9 cellular contexts compared by ENCODE assay signal in genomic region chr5:79255786-79256557, GRCh38. TPM values are rescaled to one million over a fixed set of nuclear protein-coding genes. Genes with fewer than 3 reads are reported as not detected.
DNase-seq lines count a peak whose midpoint lies in the region; ATAC-seq, FAIRE-seq and TF ChIP-seq lines count a peak whose summit lies in the region.
"Had no signal": no experiment of that assay in that cellular context is flagged by ENCODE, and none has a peak within 500 bp of the region (broad histone marks: within the 10 kb centered on the region; RNA-seq: fewer than 3 reads in every experiment).

No MANE protein-coding gene starts in this region.

- H3K4me3 ChIP-seq in H7 (ENCODE audit: insufficient read depth, low read depth, low read length) (no peak overlapping the region), Panc1 (ENCODE audit: low read depth in 2 of 2, low read length in 2 of 2) (no peak overlapping the region), transverse colon (no peak overlapping the region)
- H3K4me3 ChIP-seq: HAP-1 had no signal

- TF ChIP-seq CTCF in Panc1 (IDR thresholded peaks at IDR 0.05) = peak; percentile 83
- TF ChIP-seq CTCF in transverse colon (IDR thresholded peaks at IDR 0.05) = peak in 4 of 5 experiments; percentile 27 to 40 (median 36)

- peak overlapping the region in 1 of 2 donors; percentile 6 for H3K27ac Mint-ChIP-seq in activated naive CD4-positive, alpha-beta T cell treated with anti-CD3 and anti-CD28 coated beads, Interleukin-2, amount 50 U/mL, for 72 hours

- H3K36me3 ChIP-seq in H7 (replicated peaks; ENCODE audit: control insufficient read depth, insufficient read depth, low read length) (no peaks in the 10 kb centered on the region), Panc1 (ENCODE audit: control insufficient read depth, insufficient read depth, low read length) (no peaks in the 10 kb centered on the region), transverse colon (no peaks in the 10 kb centered on the region)
- H3K36me3 ChIP-seq: HAP-1 had no signal

- DNase-seq in activated naive CD4-positive, alpha-beta T cell treated with anti-CD3 and anti-CD28 coated beads, Interleukin-2, amount 50 U/mL, for 72 hours (ENCODE audit: low spot score in 2 of 2) = peak in 1 of 2 donors; percentile 13
- DNase-seq in activated naive CD4-positive, alpha-beta T cell (lab: John Stamatoyannopoulos, UW) = no peak
- DNase-seq in H7 (peak; percentile 49), Panc1 (ENCODE audit: low read depth, low spot score) (no peak), glomerular visceral epithelial cell (ENCODE audit: extremely low spot score) (peak; percentile 47), transverse colon (peak; percentile 20), H54 (ENCODE audit: insufficient read length, low spot score) (no peak), T-helper 1 cell (no peak)

- intact Hi-C loops in Panc1 (cut with micrococcal nuclease; ENCODE audit: unreplicated experiment) = loop anchor here (5.0 kb wide), 1 partner anchor 206 kb away; no protein-coding TSS in a partner anchor
- intact Hi-C loops in transverse colon (cut with DNase I; ENCODE audit: low total_unique reads) = no loop called here

- POLR2A ChIA-PET in Panc1 (lab: Charles Lee) = no interaction called here

- in situ Hi-C loops in Panc1 (cut with HindIII; ENCODE audit: low pct_unique_long_range_greater_than_20kb, low sequenced_read_pairs) (no loop called here), transverse colon (cut with MboI; ENCODE audit: low pct_ligation_motif_present in 1 of 4, low pct_unique_long_range_greater_than_20kb in 1 of 4, low sequenced_read_pairs in 3 of 4) (no loop called here)

- H3K27ac ChIP-seq in Panc1 (ENCODE audit: low read length) (no peak overlapping the region), transverse colon (no peak overlapping the region)

- no peaks in the 10 kb centered on the region for H3K9me3 Mint-ChIP-seq in activated naive CD4-positive, alpha-beta T cell treated with anti-CD3 and anti-CD28 coated beads, Interleukin-2, amount 50 U/mL, for 72 hours

- WGBS in transverse colon (ENCODE audit: low coverage in 1 of 2), 2 donors = 87% methylated on average over 5 of the region's 5 CpGs; no CpG with 5 or more reads in 1 of the 2 donors

- no peak for FAIRE-seq in H54 (lab: Jason Lieb, UNC)

- peak; percentile 69 to 92 for ATAC-seq in activated naive CD4-positive, alpha-beta T cell treated with anti-CD3 and anti-CD28 coated beads, Interleukin-2, amount 50 U/mL, for 72 hours
- peak; percentile 90 for ATAC-seq in Panc1

- no peaks in the 10 kb centered on the region for H3K9me3 ChIP-seq in Panc1 (ENCODE audit: control insufficient read depth, insufficient read depth, low read depth, low read length)
- H3K9me3 ChIP-seq in transverse colon = no peaks in the 10 kb centered on the region
- H3K9me3 ChIP-seq: HAP-1 had no signal

- H3K4me1 ChIP-seq in Panc1 (ENCODE audit: control insufficient read depth, insufficient read depth, low read length) (no peaks in the 10 kb centered on the region), transverse colon (peaks cover 0 to 7% (median 3%) of the 10 kb centered on the region in 4 donors)

- BruUV-seq in Panc1 (replicated peaks; lab: Mats Ljungman, UMichigan) = no TSS peak

- no peaks in the 10 kb centered on the region for H3K36me3 Mint-ChIP-seq in activated naive CD4-positive, alpha-beta T cell treated with anti-CD3 and anti-CD28 coated beads, Interleukin-2, amount 50 U/mL, for 72 hours

- no peak for TF ChIP-seq EP300 in transverse colon (IDR thresholded peaks at IDR 0.05; ENCODE audit: low read depth)

- no peaks in the 10 kb centered on the region for H3K27me3 ChIP-seq in H7 (ENCODE audit: control insufficient read depth, insufficient read depth, low read length)
- no peaks in the 10 kb centered on the region for H3K27me3 ChIP-seq in Panc1 (ENCODE audit: control insufficient read depth, insufficient read depth, low read length)
- no peaks in the 10 kb centered on the region for H3K27me3 ChIP-seq in transverse colon

- CTCF ChIA-PET in Panc1 (lab: Charles Lee) = interaction anchor here (1.0 kb wide), 1 partner anchor 21 kb away, joined by 3 read pairs; no protein-coding TSS in a partner anchor

- TF ChIP-seq POLR2A in transverse colon (IDR thresholded peaks at IDR 0.05) (no peak), H54 (IDR thresholded peaks at IDR 0.05; ENCODE audit: low read depth, low read length) (no peak)

RNA-seq across cellular contexts. Expression of gene JMY, which starts 20.0 kb away (rescaled TPM):
- 10 to 100 TPM in 1 of 2 donors, 1 to 10 TPM in 1; 7.4 to 10.0 TPM for total RNA-seq in activated naive CD4-positive, alpha-beta T cell treated with anti-CD3 and anti-CD28 coated beads, Interleukin-2, amount 50 U/mL, for 72 hours
- 8.7 and 14.0 TPM in 2 replicates for total RNA-seq in H7 (2014; rRNA removed; shearing (Covaris generic))
- 6.1 TPM for total RNA-seq in Panc1 (2021; ENCODE audit: unreplicated experiment)
- 2.7 TPM for polyA plus RNA-seq in Panc1 (2012; ENCODE audit: insufficient read length)
- total RNA-seq in transverse colon = 10 to 100 TPM in 3 of 4 donors, 1 to 10 TPM in 1; 7.8 to 25.1 (median 14.7) TPM

Comparison
In these comparisons a context has a peak if more than half of its experiments do, and no peak if none do; other contexts are left out.
1. DNase-seq: peak in H7 (single experiment), glomerular visceral epithelial cell (single experiment) and transverse colon (single experiment); none in activated naive CD4-positive, alpha-beta T cell (0 of 4), Panc1 (single experiment), H54 (single experiment) and T-helper 1 cell (0 of 5).